21 cellular contexts compared by ENCODE assay signal in the genomic region with DNA sequence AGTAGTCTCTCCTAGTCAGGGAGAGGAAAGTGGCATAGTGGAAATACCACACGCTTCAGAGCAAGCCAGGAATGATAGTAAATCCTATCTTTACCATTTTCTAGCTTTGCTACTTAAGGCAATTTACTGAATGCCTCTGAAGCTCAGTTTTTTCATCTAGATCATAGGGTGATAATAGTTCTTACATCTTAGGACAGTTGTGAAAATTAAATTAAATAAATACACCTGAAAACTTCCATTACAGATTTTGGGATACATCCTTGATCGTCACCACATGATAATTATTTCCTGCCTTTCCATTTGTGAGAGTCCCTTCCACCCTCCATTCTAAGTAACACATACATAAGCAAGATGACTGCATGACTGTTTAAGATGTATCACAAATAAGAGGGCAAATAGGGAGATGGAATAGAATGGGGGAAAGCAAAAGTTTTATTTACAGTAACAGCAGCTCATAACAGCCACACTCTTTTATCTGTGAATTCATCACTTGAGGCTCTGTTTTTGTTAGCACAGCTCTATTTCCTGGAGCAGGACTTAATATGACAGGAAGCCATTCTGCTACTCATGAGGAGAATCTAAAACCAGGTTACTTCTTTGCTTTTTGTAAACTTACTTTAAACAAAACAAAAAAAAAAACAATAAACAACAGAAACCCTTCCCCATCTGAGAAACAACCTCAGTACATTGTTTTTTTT. TPM values are rescaled to one million over a fixed set of nuclear protein-coding genes. Genes with fewer than 3 reads are reported as not detected.
DNase-seq lines count a peak whose midpoint lies in the region; ATAC-seq and TF ChIP-seq lines count a peak whose summit lies in the region.
"Had no signal": no experiment of that assay in that cellular context is flagged by ENCODE, and none has a peak within 500 bp of the region (broad histone marks: within the 10 kb centered on the region; RNA-seq: fewer than 3 reads in every experiment).

No MANE protein-coding gene starts in this region.

- in situ Hi-C loops in ACHN (cut with HindIII; ENCODE audit: low pct_ligation_motif_present, low pct_unique_long_range_greater_than_20kb, low sequenced_read_pairs): no loop called here

- CTCF ChIA-PET in CD4-positive, alpha-beta T cell (lab: Charles Lee): interaction anchor here (1.2 to 1.4 kb wide), 2 partner anchors 8 to 312 kb away, joined by 3 to 6 read pairs; no protein-coding TSS in a partner anchor
- CTCF ChIA-PET in activated B cell treated with CpG ODN at 0.5 μM for 24 hours (lab: Charles Lee): no interaction called here

- H3K4me2 ChIP-seq in DND-41 (ENCODE audit: insufficient read depth, low read length): peak overlapping the region; percentile 39; the same call in 1 of the 2 replicates
- H3K4me2 ChIP-seq: PC-9 had no signal

- 0 out of 4 replicates have a peak overlapping the region, but pooled peaks of 1 of the 2 experiments have one; percentile 4 for H3K4me3 ChIP-seq in DND-41 (ENCODE audit: low read depth in 1 of 2, low read length in 2 of 2)
- no peak overlapping the region for H3K4me3 ChIP-seq in suprapubic skin
- H3K4me3 ChIP-seq: lower lobe of right lung, PC-9, right atrium auricular region had no signal

- H3K9me3 Mint-ChIP-seq in CD4-positive, alpha-beta T cell: peaks cover 6% of the 10 kb centered on the region
- H3K9me3 Mint-ChIP-seq in activated B cell treated with CpG ODN at 0.5 μM for 24 hours (no peaks in the 10 kb centered on the region), immature natural killer cell (no peaks in the 10 kb centered on the region)

- no peak overlapping the region for H3K27ac ChIP-seq in CD4-positive, alpha-beta T cell (ENCODE audit: low read depth, low read length)
- H3K27ac ChIP-seq in DND-41 (ENCODE audit: low read length) (peak overlapping the region; percentile 88), suprapubic skin (no peak overlapping the region)
- H3K27ac ChIP-seq: lower lobe of right lung, PC-9, right atrium auricular region had no signal

- H3K27me3 ChIP-seq in CD4-positive, alpha-beta T cell (ENCODE audit: control insufficient read depth, insufficient read depth, low read length): no peaks in the 10 kb centered on the region
- H3K27me3 ChIP-seq in DND-41 (ENCODE audit: insufficient read depth, low read length, poor library complexity) (no peaks in the 10 kb centered on the region), suprapubic skin (no peaks in the 10 kb centered on the region)
- H3K27me3 ChIP-seq: right atrium auricular region had no signal

- no peak for TF ChIP-seq POLR2A in suprapubic skin (IDR thresholded peaks at IDR 0.05)

- POLR2A ChIA-PET in CD4-positive, alpha-beta T cell (lab: Charles Lee): interaction anchor here (0.6 to 2.0 kb wide), 8 partner anchors 8 to 996 kb away, joined by 3 to 22 read pairs (median 4); a partner anchor contains a TSS
- POLR2A ChIA-PET in activated B cell treated with CpG ODN at 0.5 μM for 24 hours (lab: Charles Lee): interaction anchor here (0.6 to 4.6 kb wide), 6 partner anchors 9 to 308 kb away, joined by 3 to 48 read pairs (median 4); a partner anchor contains a TSS

- no peaks in the 10 kb centered on the region for H3K79me2 ChIP-seq in DND-41 (ENCODE audit: insufficient read depth, low read length)

- H3K27me3 Mint-ChIP-seq in CD4-positive, alpha-beta T cell: no peaks in the 10 kb centered on the region
- H3K27me3 Mint-ChIP-seq in activated B cell treated with CpG ODN at 0.5 μM for 24 hours: no peaks in the 10 kb centered on the region
- peaks cover 0 to 9% (median 2%) of the 10 kb centered on the region in 3 donors for H3K27me3 Mint-ChIP-seq in immature natural killer cell (ENCODE audit: low read depth in 3 of 3)

- intact Hi-C loops in CD4-positive, alpha-beta T cell (cut with DNase I, micrococcal nuclease): loop anchor here (5.0 to 10.0 kb wide), 3 partner anchors 189 to 404 kb away; no protein-coding TSS in a partner anchor
- intact Hi-C loops in activated B cell treated with CpG ODN at 0.5 μM for 24 hours (cut with micrococcal nuclease): no loop called here

- WGBS in suprapubic skin: 69% methylated on average over 2 of the region's 2 CpGs

- peak overlapping the region; percentile 63 for H3K27ac Mint-ChIP-seq in CD4-positive, alpha-beta T cell
- H3K27ac Mint-ChIP-seq in activated B cell treated with CpG ODN at 0.5 μM for 24 hours (peak overlapping the region; percentile 89), immature natural killer cell (peak overlapping the region; percentile 32 to 84 (median 68))

- peaks cover 42% of the 10 kb centered on the region for H3K4me1 ChIP-seq in DND-41 (ENCODE audit: insufficient read depth, low read length)
- H3K4me1 ChIP-seq in suprapubic skin: no peaks in the 10 kb centered on the region
- H3K4me1 ChIP-seq: lower lobe of right lung, right atrium auricular region had no signal

- no peak for TF ChIP-seq CTCF in CD4-positive, alpha-beta T cell (IDR thresholded peaks at IDR 0.05)
- TF ChIP-seq CTCF in DND-41 (IDR thresholded peaks at IDR 0.05; ENCODE audit: borderline replicate concordance, extremely low read depth, low read length, poor library complexity, severe bottlenecking) (no peak), activated B cell treated with CpG ODN at 0.5 μM for 24 hours (IDR thresholded peaks at IDR 0.05) (no peak), suprapubic skin (IDR thresholded peaks at IDR 0.05) (no peak)

- H3K36me3 Mint-ChIP-seq in CD4-positive, alpha-beta T cell (ENCODE audit: low read depth): peaks cover 91% of the 10 kb centered on the region
- H3K36me3 Mint-ChIP-seq in activated B cell treated with CpG ODN at 0.5 μM for 24 hours (ENCODE audit: low read depth) (peaks cover 81% of the 10 kb centered on the region), immature natural killer cell (peaks cover 3 to 10% (median 7%) of the 10 kb centered on the region in 3 donors)

- peak; percentile 56 for ATAC-seq in CD4-positive, alpha-beta T cell (ENCODE audit: poor library complexity)
- peak; percentile 79 for ATAC-seq in DND-41 (ENCODE audit: insufficient read depth, low read depth)
- ATAC-seq in activated B cell treated with CpG ODN at 0.5 μM for 24 hours (ENCODE audit: low read depth): no peak
- ATAC-seq: lower lobe of right lung had no signal

- H3K9ac ChIP-seq in DND-41 (ENCODE audit: low read depth, low read length): 0 out of 2 replicates have a peak overlapping the region, but pooled peaks have one; percentile 30

- H3K36me3 ChIP-seq in DND-41 (ENCODE audit: insufficient read depth, low read length) (no peaks in the 10 kb centered on the region), suprapubic skin (no peaks in the 10 kb centered on the region)
- H3K36me3 ChIP-seq: lower lobe of right lung, right atrium auricular region had no signal

- H3K4me3 Mint-ChIP-seq in CD4-positive, alpha-beta T cell: peak overlapping the region; percentile 68
- H3K4me3 Mint-ChIP-seq in activated B cell treated with CpG ODN at 0.5 μM for 24 hours (peak overlapping the region; percentile 4), immature natural killer cell (peak overlapping the region in 4 of 5 donors; percentile 0 to 73 (median 47))

- H3K9me3 ChIP-seq in CD4-positive, alpha-beta T cell (ENCODE audit: control insufficient read depth, low read length): no peaks in the 10 kb centered on the region
- peaks cover 8% of the 10 kb centered on the region for H3K9me3 ChIP-seq in DND-41 (ENCODE audit: insufficient read depth, low read length, severe bottlenecking)
- no peaks in the 10 kb centered on the region for H3K9me3 ChIP-seq in suprapubic skin
- H3K9me3 ChIP-seq: lower lobe of right lung, right atrium auricular region had no signal

- H2AFZ ChIP-seq in DND-41 (ENCODE audit: low read depth, low read length): peak overlapping the region; percentile 86
- H2AFZ ChIP-seq: PC-9 had no signal

- TF ChIP-seq EP300 in suprapubic skin (IDR thresholded peaks at IDR 0.05): no peak

- H3K4me1 Mint-ChIP-seq in CD4-positive, alpha-beta T cell (ENCODE audit: low read depth): peaks cover 80% of the 10 kb centered on the region
- H3K4me1 Mint-ChIP-seq in activated B cell treated with CpG ODN at 0.5 μM for 24 hours: peaks cover 83% of the 10 kb centered on the region
- H3K4me1 Mint-ChIP-seq in immature natural killer cell: peaks cover 42 to 57% of the 10 kb centered on the region in 2 donors

- no peaks in the 10 kb centered on the region for H4K20me1 ChIP-seq in DND-41 (ENCODE audit: insufficient read depth, low read length)

- DNase-seq in CD4-positive, alpha-beta T cell: no peak
- DNase-seq in DND-41 (no peak), activated B cell treated with CpG ODN at 0.5 μM for 24 hours (no peak), immature natural killer cell (peak in 1 of 3 donors; percentile 16), D341Med (ENCODE audit: low spot score) (no peak), suprapubic skin (ENCODE audit: low spot score in 2 of 2) (no peak), activated gamma-delta T cell (lab: John Stamatoyannopoulos, UW) (no peak), ACHN (no peak)
- DNase-seq: aorta; KBM-7; lower lobe of right lung; MV-4-11; NCI-H187 treated with DMSO at 0.1 percent for 48 hours; occipital lobe; PC-9; stimulated activated CD4-positive, alpha-beta T cell treated with anti-CD3 and anti-CD28 coated beads, Interleukin-12 subunit alpha, Interleukin-12 subunit beta, amount 100 ng/mL, for 4 hours; substantia nigra had no signal

RNA-seq across cellular contexts. Expression of a gene that starts 13.4 kb away (rescaled TPM):
- total RNA-seq in CD4-positive, alpha-beta T cell: 10 to 100 TPM; 85.3 to 98.5 TPM
- 72.7 and 80.5 TPM in 2 replicates for total RNA-seq in activated B cell treated with CpG ODN at 0.5 μM for 24 hours
- polyA plus RNA-seq in immature natural killer cell: 10 to 100 TPM in 2 of 3 donors, 1 to 10 TPM in 1; 5.4 to 16.3 (median 16.1) TPM
- 1 to 10 TPM in 1 of 4 donors, under 1 TPM in 1, not detected in 2; 0.64 to 1.1 TPM for total RNA-seq in suprapubic skin
- total RNA-seq: G401, H1, occipital lobe, PC-9 had no signal
- polyA plus RNA-seq: aorta, H1, keratinocyte had no signal

Comparison
In these comparisons a context has a peak if more than half of its experiments do, and no peak if none do; other contexts are left out.
1. H3K4me3 Mint-ChIP-seq: peak in every context shown above with its lines; median percentile 68 in CD4-positive, alpha-beta T cell; 47 in immature natural killer cell; 4 in activated B cell treated with CpG ODN at 0.5 μM for 24 hours.
2. RNA of a gene that starts 13.4 kb away (total RNA-seq): 85.3 to 98.5 TPM in CD4-positive, alpha-beta T cell and 72.7 to 80.5 TPM in activated B cell treated with CpG ODN at 0.5 μM for 24 hours; 0.64 to 1.1 TPM in suprapubic skin; every median in the first group is over 10 times any median in the second.
3. Peak in every context shown above with its lines, with median percentiles within 50 percentile points of each other: H3K27ac Mint-ChIP-seq.